Comparison of ENCODE assay signal across 24 cellular contexts in genomic region chr1:208031316-208031931, GRCh38.
DNase-seq lines count a peak whose midpoint lies in the region; ATAC-seq and TF ChIP-seq lines count a peak whose summit lies in the region.
"Had no signal": no experiment of that assay in that cellular context is flagged by ENCODE, and none has a peak within 500 bp of the region (broad histone marks: within the 10 kb centered on the region; RNA-seq: fewer than 3 reads in every experiment).

No MANE protein-coding gene starts in this region.

- in situ Hi-C loops in transverse colon (cut with MboI; ENCODE audit: low pct_ligation_motif_present in 1 of 4, low pct_unique_long_range_greater_than_20kb in 1 of 4, low sequenced_read_pairs in 3 of 4), result no loop called here

- DNase-seq in SJCRH30 (no peak), posterior vena cava (ENCODE audit: low spot score) (peak; percentile 58), transverse colon (no peak), epidermal melanocyte (ENCODE audit: insufficient read length, low spot score) (no peak)
- DNase-seq: activated CD4-positive, alpha-beta memory T cell treated with anti-CD3 and anti-CD28 coated beads for 36 hours; activated CD4-positive, CD25-positive, alpha-beta regulatory T cell; activated gamma-delta T cell; activated naive CD8-positive, alpha-beta T cell treated with anti-CD3 and anti-CD28 coated beads, Interleukin-2, amount 50 U/mL, for 24 hours; activated T-cell treated with anti-CD3 and anti-CD28 coated beads for 4 hours; brain microvascular endothelial cell; CD8-positive, alpha-beta memory T cell; cortex of kidney; DMS53; GF-D8; H9; KBM-7; midbrain; NCI-H774; SHP77; SW 1271 had no signal

- no peaks in the 10 kb centered on the region for H3K27me3 ChIP-seq in SJCRH30
- H3K27me3 ChIP-seq in transverse colon, result no peaks in the 10 kb centered on the region
- H3K27me3 ChIP-seq: brain microvascular endothelial cell had no signal

- H3K4me3 ChIP-seq in SJCRH30 (no peak overlapping the region), transverse colon (no peak overlapping the region)
- H3K4me3 ChIP-seq: prostate gland had no signal

- H3K9me3 ChIP-seq in SJCRH30 (replicated peaks) (no peaks in the 10 kb centered on the region), transverse colon (no peaks in the 10 kb centered on the region)
- H3K9me3 ChIP-seq: prostate gland had no signal

- no peak for ATAC-seq in GM19023 (IDR thresholded peaks at IDR 0.05; ENCODE audit: unreplicated experiment)
- ATAC-seq in HG03097 (IDR thresholded peaks at IDR 0.05; ENCODE audit: low FRiP score, unreplicated experiment), result no peak
- ATAC-seq: activated naive CD8-positive, alpha-beta T cell treated with anti-CD3 and anti-CD28 coated beads, Interleukin-2, amount 50 U/mL, for 24 hours had no signal

- intact Hi-C loops in posterior vena cava (cut with DNase I) (no loop called here), transverse colon (cut with DNase I; ENCODE audit: low total_unique reads) (no loop called here)

- 83% methylated on average over 10 of the region's 10 CpGs; no CpG with 5 or more reads in 1 of the 2 donors for WGBS in transverse colon (ENCODE audit: low coverage in 1 of 2), 2 donors

- H3K4me1 ChIP-seq in SJCRH30 (peaks cover 40% of the 10 kb centered on the region), transverse colon (peaks cover 19 to 29% (median 21%) of the 10 kb centered on the region in 4 donors)
- H3K4me1 ChIP-seq: prostate gland had no signal

- no peak for TF ChIP-seq EP300 in transverse colon (IDR thresholded peaks at IDR 0.05; ENCODE audit: low read depth)

- no peak for TF ChIP-seq POLR2A in transverse colon (IDR thresholded peaks at IDR 0.05)

- H3K27ac ChIP-seq in SJCRH30, result peak overlapping the region; percentile 92
- H3K27ac ChIP-seq in cingulate gyrus (ENCODE audit: low read depth, low read length), result peak overlapping the region; percentile 75
- peak overlapping the region; percentile 75 to 80 (median 76) for H3K27ac ChIP-seq in transverse colon
- H3K27ac ChIP-seq: brain microvascular endothelial cell, prostate gland had no signal

- H3K36me3 ChIP-seq in SJCRH30 (peaks cover 30% of the 10 kb centered on the region), transverse colon (no peaks in the 10 kb centered on the region)
- H3K36me3 ChIP-seq: prostate gland had no signal

- no peak for TF ChIP-seq CTCF in transverse colon (IDR thresholded peaks at IDR 0.05)
